Comparison of ENCODE assay signal across 8 cellular contexts in genomic region chr12:74111688-74112360, GRCh38.
DNase-seq lines count a peak whose midpoint lies in the region; ATAC-seq and TF ChIP-seq lines count a peak whose summit lies in the region.

No MANE protein-coding gene starts in this region.

- peak; percentile 36 for DNase-seq in NCI-H748 (lab: John Stamatoyannopoulos, UW; ENCODE audit: unreplicated experiment)
- no peak for DNase-seq in NCI-H748 treated with DMSO at 0.1 percent for 48 hours (lab: John Stamatoyannopoulos, UW)
- DNase-seq in Karpas-422 = peak; percentile 80
- DNase-seq in central memory CD8-positive, alpha-beta T cell (ENCODE audit: low spot score in 2 of 2) = no peak
- peak; percentile 24 for DNase-seq in progenitor cell of endocrine pancreas (ENCODE audit: low spot score, unreplicated experiment)
- DNase-seq in 8988T = no peak
- DNase-seq in stimulated activated CD4-positive, alpha-beta T cell treated with anti-CD3 and anti-CD28 coated beads, Interleukin-4, amount 100 ng/mL, for 24 hours = no peak
- no peak for DNase-seq in NCI-H1436 (lab: John Stamatoyannopoulos, UW)

- H3K79me2 ChIP-seq in Karpas-422 (ENCODE audit: low read length) = no peaks in the 10 kb centered on the region

- ATAC-seq in central memory CD8-positive, alpha-beta T cell (replicated peaks; ENCODE audit: extremely low read depth, poor library complexity, severe bottlenecking) = peak; percentile 32

- H3K9me2 ChIP-seq in Karpas-422 (replicated peaks; ENCODE audit: insufficient read depth, low read length) = no peaks in the 10 kb centered on the region

- H3K27ac Mint-ChIP-seq in central memory CD8-positive, alpha-beta T cell (ENCODE audit: low read depth) = no peak overlapping the region
- H3K27ac Mint-ChIP-seq in progenitor cell of endocrine pancreas = no peak overlapping the region

- TF ChIP-seq CTCF in progenitor cell of endocrine pancreas (IDR thresholded peaks at IDR 0.05; ENCODE audit: unreplicated experiment) = peak; percentile 70

- no peaks in the 10 kb centered on the region for H3K27me3 ChIP-seq in Karpas-422 (ENCODE audit: low read length)

- H3K9me3 ChIP-seq in Karpas-422 (ENCODE audit: low read length) = no peaks in the 10 kb centered on the region

- peak overlapping the region; percentile 56; the same call in 1 of the 2 replicates for H2AFZ ChIP-seq in Karpas-422 (ENCODE audit: low read length)

- H3K36me3 ChIP-seq in Karpas-422 (ENCODE audit: insufficient read depth, low read length) = no peaks in the 10 kb centered on the region

- H3K36me3 Mint-ChIP-seq in central memory CD8-positive, alpha-beta T cell (ENCODE audit: insufficient read depth) = no peaks in the 10 kb centered on the region
- no peaks in the 10 kb centered on the region for H3K36me3 Mint-ChIP-seq in progenitor cell of endocrine pancreas (ENCODE audit: insufficient read depth)

- no peak overlapping the region for H3K4me3 ChIP-seq in Karpas-422 (ENCODE audit: low read length)

- no peaks in the 10 kb centered on the region for H4K20me1 ChIP-seq in Karpas-422 (ENCODE audit: insufficient read depth, low read depth, low read length)

- peaks cover 10% of the 10 kb centered on the region for H3K9me3 Mint-ChIP-seq in central memory CD8-positive, alpha-beta T cell
- no peaks in the 10 kb centered on the region for H3K9me3 Mint-ChIP-seq in progenitor cell of endocrine pancreas (ENCODE audit: low read depth)

- no peak overlapping the region for H3K4me3 Mint-ChIP-seq in central memory CD8-positive, alpha-beta T cell
- H3K4me3 Mint-ChIP-seq in progenitor cell of endocrine pancreas (ENCODE audit: low read depth) = no peak overlapping the region

- no peak overlapping the region for H3K4me2 ChIP-seq in Karpas-422 (ENCODE audit: low read depth, low read length, poor library complexity, severe bottlenecking)

- no peaks in the 10 kb centered on the region for H3K4me1 ChIP-seq in Karpas-422 (ENCODE audit: low read length)

- H3K27me3 Mint-ChIP-seq in central memory CD8-positive, alpha-beta T cell = no peaks in the 10 kb centered on the region
- H3K27me3 Mint-ChIP-seq in progenitor cell of endocrine pancreas = no peaks in the 10 kb centered on the region

- no peak overlapping the region for H3K9ac ChIP-seq in Karpas-422 (ENCODE audit: low read length)

- H3K4me1 Mint-ChIP-seq in central memory CD8-positive, alpha-beta T cell = no peaks in the 10 kb centered on the region
- no peaks in the 10 kb centered on the region for H3K4me1 Mint-ChIP-seq in progenitor cell of endocrine pancreas (ENCODE audit: low read depth)

- H3K27ac ChIP-seq in Karpas-422 (ENCODE audit: low read length) = no peak overlapping the region

Comparison
In these comparisons a context has a peak if more than half of its experiments do, and no peak if none do; other contexts are left out.
1. DNase-seq: peak in NCI-H748 (single experiment), Karpas-422 (single experiment) and progenitor cell of endocrine pancreas (single experiment); none in NCI-H748 treated with DMSO at 0.1 percent for 48 hours (single experiment), central memory CD8-positive, alpha-beta T cell (0 of 2), 8988T (single experiment), stimulated activated CD4-positive, alpha-beta T cell treated with anti-CD3 and anti-CD28 coated beads, Interleukin-4, amount 100 ng/mL, for 24 hours (single experiment) and NCI-H1436 (single experiment).